Comparison of ENCODE assay signal across 39 cellular contexts in genomic region chr14:25887251-25887908, GRCh38.
A peak's percentile ranks its signal among the peaks of the same experiment; 100 is the strongest.
DNase-seq lines count a peak whose midpoint lies in the region; ATAC-seq, FAIRE-seq and TF ChIP-seq lines count a peak whose summit lies in the region.
"Had no signal": no experiment of that assay in that cellular context is flagged by ENCODE, and none has a peak within 500 bp of the region (broad histone marks: within the 10 kb centered on the region; RNA-seq: fewer than 3 reads in every experiment).

No MANE protein-coding gene starts in this region.

- H3K9ac ChIP-seq in astrocyte (ENCODE audit: low read length): no peak overlapping the region
- H3K9ac ChIP-seq: KMS-11 had no signal

- H3K36me3 Mint-ChIP-seq in astrocyte (ENCODE audit: low read depth, unreplicated experiment): no peaks in the 10 kb centered on the region
- H3K36me3 Mint-ChIP-seq in activated CD4-positive, alpha-beta T cell treated with anti-CD3 and anti-CD28 coated beads, Interleukin-2, amount 10 ng/mL, durations not matched to agents 24 days and 14 days (ENCODE audit: low read depth): no peaks in the 10 kb centered on the region
- H3K36me3 Mint-ChIP-seq: activated naive CD4-positive, alpha-beta T cell treated with anti-CD3 and anti-CD28 coated beads, Interleukin-2, amount 50 U/mL, for 24 hours; CD4-positive, alpha-beta memory T cell had no signal

- peaks cover 12% of the 10 kb centered on the region for H3K4me1 ChIP-seq in astrocyte (ENCODE audit: insufficient read depth, low read length)
- H3K4me1 ChIP-seq: colonic mucosa, esophagus muscularis mucosa, gastroesophageal sphincter, left lung, right lobe of liver, uterus had no signal

- no peak for FAIRE-seq in astrocyte (lab: Jason Lieb, UNC)
- FAIRE-seq: GM18507, GM19239 had no signal

- no peak overlapping the region for H3K4me3 ChIP-seq in astrocyte (ENCODE audit: insufficient read depth, low read depth, low read length)
- H3K4me3 ChIP-seq in fibroblast of pulmonary artery (replicated peaks; ENCODE audit: low read depth, low read length): no peak overlapping the region
- H3K4me3 ChIP-seq: colonic mucosa, esophagus muscularis mucosa, gastroesophageal sphincter, hepatocyte, left lung, right lobe of liver, uterus had no signal

- H3K27ac Mint-ChIP-seq in astrocyte (ENCODE audit: unreplicated experiment): no peak overlapping the region
- no peak overlapping the region for H3K27ac Mint-ChIP-seq in activated CD4-positive, alpha-beta T cell treated with anti-CD3 and anti-CD28 coated beads, Interleukin-2, amount 10 ng/mL, durations not matched to agents 24 days and 14 days
- H3K27ac Mint-ChIP-seq: activated naive CD4-positive, alpha-beta T cell treated with anti-CD3 and anti-CD28 coated beads, Interleukin-2, amount 50 U/mL, for 24 hours; B cell; CD4-positive, alpha-beta memory T cell; effector memory CD8-positive, alpha-beta T cell; H9; stimulated activated naive CD8-positive, alpha-beta T cell treated with anti-CD3 and anti-CD28 coated beads, Interleukin-15, amount 100 ng/mL, for 72 hours had no signal

- H4K20me1 ChIP-seq in astrocyte (ENCODE audit: insufficient read depth, low read length): no peaks in the 10 kb centered on the region

- no peaks in the 10 kb centered on the region for H3K27me3 Mint-ChIP-seq in astrocyte (ENCODE audit: low read depth, unreplicated experiment)
- H3K27me3 Mint-ChIP-seq in activated CD4-positive, alpha-beta T cell treated with anti-CD3 and anti-CD28 coated beads, Interleukin-2, amount 10 ng/mL, durations not matched to agents 24 days and 14 days: no peaks in the 10 kb centered on the region
- H3K27me3 Mint-ChIP-seq: activated naive CD4-positive, alpha-beta T cell treated with anti-CD3 and anti-CD28 coated beads, Interleukin-2, amount 50 U/mL, for 24 hours; B cell; CD4-positive, alpha-beta memory T cell; effector memory CD8-positive, alpha-beta T cell; stimulated activated naive CD8-positive, alpha-beta T cell treated with anti-CD3 and anti-CD28 coated beads, Interleukin-15, amount 100 ng/mL, for 72 hours had no signal

- no peaks in the 10 kb centered on the region for H3K79me2 ChIP-seq in astrocyte (ENCODE audit: insufficient read depth, low read length)
- H3K79me2 ChIP-seq: hepatocyte had no signal

- intact Hi-C loops in activated CD4-positive, alpha-beta T cell treated with anti-CD3 and anti-CD28 coated beads, Interleukin-2, amount 10 ng/mL, durations not matched to agents 24 days and 14 days (cut with micrococcal nuclease): no loop called here

- H3K4me1 Mint-ChIP-seq in astrocyte (ENCODE audit: low read depth, unreplicated experiment): peaks cover 10% of the 10 kb centered on the region
- H3K4me1 Mint-ChIP-seq in activated CD4-positive, alpha-beta T cell treated with anti-CD3 and anti-CD28 coated beads, Interleukin-2, amount 10 ng/mL, durations not matched to agents 24 days and 14 days: no peaks in the 10 kb centered on the region
- H3K4me1 Mint-ChIP-seq: activated naive CD4-positive, alpha-beta T cell treated with anti-CD3 and anti-CD28 coated beads, Interleukin-2, amount 50 U/mL, for 24 hours; B cell; CD4-positive, alpha-beta memory T cell; stimulated activated naive CD8-positive, alpha-beta T cell treated with anti-CD3 and anti-CD28 coated beads, Interleukin-15, amount 100 ng/mL, for 72 hours had no signal

- no peaks in the 10 kb centered on the region for H3K36me3 ChIP-seq in astrocyte (ENCODE audit: insufficient read depth, low read length)
- H3K36me3 ChIP-seq: colonic mucosa, esophagus muscularis mucosa, gastroesophageal sphincter, left lung, neutrophil, right lobe of liver, uterus, WERI-Rb-1 had no signal

- no peaks in the 10 kb centered on the region for H3K27me3 ChIP-seq in astrocyte (ENCODE audit: insufficient read depth, low read length)
- H3K27me3 ChIP-seq: colonic mucosa, esophagus muscularis mucosa, gastroesophageal sphincter, hepatocyte, left lung, neutrophil, right lobe of liver, uterus had no signal

- no peaks in the 10 kb centered on the region for H3K9me3 ChIP-seq in astrocyte (ENCODE audit: insufficient read depth, low read depth, low read length)
- H3K9me3 ChIP-seq: colonic mucosa, esophagus muscularis mucosa, gastroesophageal sphincter, left lung, neutrophil, right lobe of liver, uterus had no signal

- H3K9me3 Mint-ChIP-seq in astrocyte (ENCODE audit: unreplicated experiment): no peaks in the 10 kb centered on the region
- H3K9me3 Mint-ChIP-seq in activated CD4-positive, alpha-beta T cell treated with anti-CD3 and anti-CD28 coated beads, Interleukin-2, amount 10 ng/mL, durations not matched to agents 24 days and 14 days: peaks cover 17% of the 10 kb centered on the region
- H3K9me3 Mint-ChIP-seq: H9 had no signal

- TF ChIP-seq CTCF in astrocyte (IDR thresholded peaks at IDR 0.05; ENCODE audit: insufficient read depth, low read depth, low read length) (no peak), fibroblast of pulmonary artery (IDR thresholded peaks at IDR 0.05; ENCODE audit: low read length, missing control alignments) (no peak), omental fat pad (IDR thresholded peaks at IDR 0.05) (no peak)

- H3K4me3 Mint-ChIP-seq in astrocyte (ENCODE audit: unreplicated experiment): no peak overlapping the region
- no peak overlapping the region for H3K4me3 Mint-ChIP-seq in activated CD4-positive, alpha-beta T cell treated with anti-CD3 and anti-CD28 coated beads, Interleukin-2, amount 10 ng/mL, durations not matched to agents 24 days and 14 days
- H3K4me3 Mint-ChIP-seq: activated naive CD4-positive, alpha-beta T cell treated with anti-CD3 and anti-CD28 coated beads, Interleukin-2, amount 50 U/mL, for 24 hours; B cell; CD4-positive, alpha-beta memory T cell; effector memory CD8-positive, alpha-beta T cell; H9; stimulated activated naive CD8-positive, alpha-beta T cell treated with anti-CD3 and anti-CD28 coated beads, Interleukin-15, amount 100 ng/mL, for 72 hours had no signal

- H2AFZ ChIP-seq in astrocyte (ENCODE audit: low read depth, low read length): no peak overlapping the region
- H2AFZ ChIP-seq: hepatocyte had no signal

- DNase-seq in HT1080 (ENCODE audit: low read depth) (peak; percentile 71), astrocyte (ENCODE audit: low read depth) (peak; percentile 39), fibroblast of pulmonary artery (ENCODE audit: low read depth) (peak; percentile 48), omental fat pad (ENCODE audit: low spot score) (no peak), HK-2 (ENCODE audit: unreplicated experiment) (no peak), dedifferentiated amniotic fluid mesenchymal stem cell (ENCODE audit: extremely low spot score) (no peak)
- no peak for DNase-seq in activated CD4-positive, alpha-beta T cell treated with anti-CD3 and anti-CD28 coated beads, Interleukin-2, amount 10 ng/mL, durations not matched to agents 24 days and 14 days
- DNase-seq: activated CD4-positive, alpha-beta T cell treated with anti-CD3 and anti-CD28 coated beads for 4 hours; activated T-cell treated with anti-CD3 and anti-CD28 coated beads for 4 hours; amygdala; CD4-positive, alpha-beta memory T cell; colonic mucosa; effector memory CD8-positive, alpha-beta T cell; EL; H9; left lung; NCI-H146; NCI-H2107; NCI-H345; NCI-H69; right lobe of liver; SIG-M5; stimulated activated CD4-positive, alpha-beta T cell treated with anti-CD3 and anti-CD28 coated beads, Interleukin-12 subunit alpha, Interleukin-12 subunit beta, amount 100 ng/mL, for 4 hours; stimulated activated CD4-positive, alpha-beta T cell treated with anti-CD3 and anti-CD28 coated beads, Interleukin-2, amount 100 ng/mL, for 48 hours; stimulated activated naive CD8-positive, alpha-beta T cell treated with anti-CD3 and anti-CD28 coated beads, Interleukin-15, amount 100 ng/mL, for 72 hours; SW 1271; T-helper 9 cell; uterus; WERI-Rb-1 had no signal

- ATAC-seq in omental fat pad (ENCODE audit: low FRiP score) (peak; percentile 77), GM18907 (IDR thresholded peaks at IDR 0.05; ENCODE audit: unreplicated experiment) (no peak)
- ATAC-seq: effector memory CD8-positive, alpha-beta T cell; gastroesophageal sphincter; left lung; right lobe of liver; stimulated activated naive CD8-positive, alpha-beta T cell treated with anti-CD3 and anti-CD28 coated beads, Interleukin-15, amount 100 ng/mL, for 72 hours had no signal

- peak overlapping the region; percentile 34 for H3K27ac ChIP-seq in astrocyte (ENCODE audit: low read depth, low read length)
- H3K27ac ChIP-seq: colonic mucosa, esophagus muscularis mucosa, gastroesophageal sphincter, hepatocyte, KMS-11, left lung, neutrophil, right lobe of liver, uterus, WERI-Rb-1 had no signal

- H3K4me2 ChIP-seq in astrocyte (ENCODE audit: low read length): peak overlapping the region; percentile 62
- H3K4me2 ChIP-seq: hepatocyte, KMS-11 had no signal

Comparison
In these comparisons a context has a peak if more than half of its experiments do, and no peak if none do; other contexts are left out.
1. DNase-seq: peak in HT1080 (single experiment), astrocyte (single experiment) and fibroblast of pulmonary artery (single experiment); none in omental fat pad (single experiment), HK-2 (single experiment), dedifferentiated amniotic fluid mesenchymal stem cell (single experiment) and activated CD4-positive, alpha-beta T cell treated with anti-CD3 and anti-CD28 coated beads, Interleukin-2, amount 10 ng/mL, durations not matched to agents 24 days and 14 days (single experiment).